Comparison of ENCODE assay signal across 19 cellular contexts in genomic region chr13:112103971-112104872, GRCh38. TPM values are rescaled to one million over a fixed set of nuclear protein-coding genes. Genes with fewer than 3 reads are reported as not detected.
DNase-seq lines count a peak whose midpoint lies in the region; ATAC-seq and TF ChIP-seq lines count a peak whose summit lies in the region.
"Had no signal": no experiment of that assay in that cellular context is flagged by ENCODE, and none has a peak within 500 bp of the region (broad histone marks: within the 10 kb centered on the region; RNA-seq: fewer than 3 reads in every experiment).

No MANE protein-coding gene starts in this region.

- no peak overlapping the region for H3K9ac ChIP-seq in HUES48 (ENCODE audit: low read depth, low read length)
- H3K9ac ChIP-seq in subcutaneous abdominal adipose tissue (ENCODE audit: low read length in 5 of 5), result no peak overlapping the region
- H3K9ac ChIP-seq in PC-3 (ENCODE audit: low read length), result no peak overlapping the region

- WGBS in esophagus muscularis mucosa, result 0% methylated on average over 10 of the region's 76 CpGs

- intact Hi-C loops in esophagus muscularis mucosa (cut with DNase I) (no loop called here), PC-3 (cut with micrococcal nuclease) (no loop called here)

- H3K4me3 ChIP-seq in HUES48 (ENCODE audit: low read depth, low read length), result peak overlapping the region; percentile 54
- no peak overlapping the region for H3K4me3 ChIP-seq in esophagus muscularis mucosa
- H3K4me3 ChIP-seq in subcutaneous abdominal adipose tissue (ENCODE audit: low read depth in 1 of 5, low read length in 5 of 5), result peak overlapping the region in 3 of 5 donors; percentile 11 to 51 (median 14)
- no peak overlapping the region for H3K4me3 ChIP-seq in PC-3 (ENCODE audit: low read length)
- H3K4me3 ChIP-seq: SJSA1 had no signal

- H3K27ac ChIP-seq in HUES48 (ENCODE audit: low read depth, low read length) (peak overlapping the region; percentile 52), esophagus muscularis mucosa (replicated peaks in 1 of 4) (no peak overlapping the region), subcutaneous abdominal adipose tissue (ENCODE audit: low read depth, low read length) (no peak overlapping the region), PC-3 (ENCODE audit: low read length) (no peak overlapping the region)
- H3K27ac ChIP-seq: SJSA1 had no signal

- CTCF ChIA-PET in PC-3 (lab: Charles Lee), result no interaction called here

- no peak overlapping the region for H3K4me2 ChIP-seq in PC-3 (ENCODE audit: low read length)

- no peak for TF ChIP-seq CTCF in esophagus muscularis mucosa (IDR thresholded peaks at IDR 0.05)
- no peak for TF ChIP-seq CTCF in PC-3 (conservative IDR thresholded peaks at IDR 0.05; ENCODE audit: low read depth, low read length)

- H3K4me1 ChIP-seq in HUES48 (ENCODE audit: control insufficient read depth, insufficient read depth, low read length) (peaks cover 31% of the 10 kb centered on the region), esophagus muscularis mucosa (peaks cover 0 to 27% (median 23%) of the 10 kb centered on the region in 4 donors), subcutaneous abdominal adipose tissue (ENCODE audit: control insufficient read depth in 5 of 5, insufficient read depth in 5 of 5, low read length in 5 of 5) (peaks cover 0 to 29% (median 20%) of the 10 kb centered on the region in 5 donors), PC-3 (ENCODE audit: insufficient read depth, low read length) (no peaks in the 10 kb centered on the region)
- H3K4me1 ChIP-seq: SJSA1 had no signal

- H3K36me3 ChIP-seq in HUES48 (ENCODE audit: control insufficient read depth, insufficient read depth, low read length) (no peaks in the 10 kb centered on the region), esophagus muscularis mucosa (no peaks in the 10 kb centered on the region), subcutaneous abdominal adipose tissue (ENCODE audit: control insufficient read depth in 5 of 5, insufficient read depth in 5 of 5, low read length in 5 of 5) (no peaks in the 10 kb centered on the region), PC-3 (ENCODE audit: low read depth, low read length) (no peaks in the 10 kb centered on the region)
- H3K36me3 ChIP-seq: SJSA1 had no signal

- no TSS peak for BruUV-seq in PC-3 (replicated peaks; lab: Mats Ljungman, UMichigan)

- no peaks in the 10 kb centered on the region for H3F3A ChIP-seq in PC-3 (ENCODE audit: low read length, unreplicated experiment)

- H2AFZ ChIP-seq in PC-3 (ENCODE audit: low read length), result no peak overlapping the region

- TF ChIP-seq EP300 in esophagus muscularis mucosa (IDR thresholded peaks at IDR 0.05), result no peak

- H4K20me1 ChIP-seq in PC-3 (ENCODE audit: low read length), result no peaks in the 10 kb centered on the region

- H3K9me2 ChIP-seq in PC-3 (replicated peaks; ENCODE audit: low read length), result no peaks in the 10 kb centered on the region

- H3K27me3 ChIP-seq in HUES48 (ENCODE audit: control insufficient read depth, insufficient read depth, low read length) (peaks cover 89% of the 10 kb centered on the region), esophagus muscularis mucosa (peaks cover 0 to 84% (median 30%) of the 10 kb centered on the region in 4 donors), subcutaneous abdominal adipose tissue (ENCODE audit: control insufficient read depth in 5 of 5, insufficient read depth in 4 of 5, low read length in 5 of 5) (peaks cover 48 to 66% (median 58%) of the 10 kb centered on the region in 5 donors), PC-3 (ENCODE audit: low read length) (no peaks in the 10 kb centered on the region)

- peak; percentile 80 for DNase-seq in esophagus muscularis mucosa (ENCODE audit: extremely low spot score)
- DNase-seq in midbrain (lab: John Stamatoyannopoulos, UW), result peak; percentile 31
- no peak for DNase-seq in HuH-7 (ENCODE audit: low spot score)
- no peak for DNase-seq in PC-3
- no peak for DNase-seq in SK-N-DZ (ENCODE audit: low spot score)
- DNase-seq: activated CD4-positive, alpha-beta T cell treated with anti-CD3 and anti-CD28 coated beads for 4 hours; activated naive CD4-positive, alpha-beta T cell treated with Interleukin-2 at 50 U/mL for 16 hours; natural killer cell; NCI-H2029 treated with DMSO at 0.1 percent for 48 hours; NCI-H526; stimulated activated CD4-positive, alpha-beta T cell treated with anti-CD3 and anti-CD28 coated beads, Interleukin-1b, Interleukin-23, amount 100 ng/mL, for 48 hours; T1000 had no signal

- no peaks in the 10 kb centered on the region for H3K79me2 ChIP-seq in PC-3 (ENCODE audit: low read length)

- POLR2A ChIA-PET in PC-3 (lab: Charles Lee; ENCODE audit: unreplicated experiment), result no interaction called here

- no peak for ATAC-seq in PC-3
- ATAC-seq: natural killer cell, sciatic nerve had no signal

- H3K9me3 ChIP-seq in HUES48 (ENCODE audit: control insufficient read depth, insufficient read depth, low read length) (no peaks in the 10 kb centered on the region), esophagus muscularis mucosa (no peaks in the 10 kb centered on the region), subcutaneous abdominal adipose tissue (ENCODE audit: control insufficient read depth in 5 of 5, low read length in 5 of 5) (no peaks in the 10 kb centered on the region), PC-3 (ENCODE audit: low read length) (no peaks in the 10 kb centered on the region)

- no peak for TF ChIP-seq POLR2A in esophagus muscularis mucosa (IDR thresholded peaks at IDR 0.05; ENCODE audit: low read depth)

RNA-seq across cellular contexts. Expression of gene SOX1, which starts 37.3 kb away (rescaled TPM):
- under 1 TPM in 2 of 4 donors, not detected in 2; under 0.01 to 0.17 TPM for total RNA-seq in esophagus muscularis mucosa
- not detected in 2 replicates for total RNA-seq in PC-3 (2014; rRNA removed)
- not detected in 2 replicates for polyA plus RNA-seq in SK-N-DZ (2014; cell fraction: cytosol; rRNA removed)
- not detected in 2 replicates for polyA plus RNA-seq in SK-N-DZ (2014; cell fraction: nucleus; rRNA removed)
- total RNA-seq: fibroblast of lung, lung microvascular endothelial cell, natural killer cell, sciatic nerve, SJSA1, subcutaneous adipose tissue had no signal
- polyA plus RNA-seq: fibroblast of lung had no signal

Comparison
In these comparisons a context has a peak if more than half of its experiments do, and no peak if none do; other contexts are left out.
1. H3K4me3 ChIP-seq: peak in HUES48 (single experiment) and subcutaneous abdominal adipose tissue (3 of 5); none in esophagus muscularis mucosa (0 of 4) and PC-3 (single experiment).
2. DNase-seq: peak in esophagus muscularis mucosa (single experiment) and midbrain (single experiment); none in HuH-7 (single experiment), PC-3 (single experiment) and SK-N-DZ (single experiment).